In the genomic region with DNA sequence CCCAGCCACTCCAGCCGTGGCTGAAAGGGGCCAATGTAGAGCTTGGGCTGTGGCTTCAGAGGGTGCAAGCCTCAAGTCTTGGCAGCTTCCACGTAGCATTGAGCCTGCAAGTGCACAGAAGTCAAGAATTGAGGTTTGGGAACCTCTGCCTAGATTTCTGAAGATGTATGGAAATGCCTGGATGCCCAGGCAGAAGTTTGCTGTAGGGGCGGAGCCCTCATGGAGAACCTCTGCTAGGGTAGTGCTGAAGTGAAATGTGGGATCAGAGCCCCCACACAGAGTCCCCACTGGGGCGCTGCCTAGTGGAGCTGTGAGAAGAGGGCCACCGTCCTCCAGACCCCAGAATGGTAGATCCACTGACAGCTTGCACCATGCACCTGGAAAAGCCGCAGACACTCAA, we compare ENCODE assay signal across 1 cellular context. TPM values are rescaled to one million over a fixed set of nuclear protein-coding genes. Genes with fewer than 3 reads are reported as not detected.
"Had no signal": no experiment of that assay in that cellular context is flagged by ENCODE, and none has a peak within 500 bp of the region (broad histone marks: within the 10 kb centered on the region; RNA-seq: fewer than 3 reads in every experiment).

No MANE protein-coding gene starts in this region.

RNA-seq across cellular contexts. Expression of gene KLB, which starts 35.5 kb away (rescaled TPM):
- total RNA-seq: G401 had no signal
